ENCODE assay signal across 8 cellular contexts in the genomic region with DNA sequence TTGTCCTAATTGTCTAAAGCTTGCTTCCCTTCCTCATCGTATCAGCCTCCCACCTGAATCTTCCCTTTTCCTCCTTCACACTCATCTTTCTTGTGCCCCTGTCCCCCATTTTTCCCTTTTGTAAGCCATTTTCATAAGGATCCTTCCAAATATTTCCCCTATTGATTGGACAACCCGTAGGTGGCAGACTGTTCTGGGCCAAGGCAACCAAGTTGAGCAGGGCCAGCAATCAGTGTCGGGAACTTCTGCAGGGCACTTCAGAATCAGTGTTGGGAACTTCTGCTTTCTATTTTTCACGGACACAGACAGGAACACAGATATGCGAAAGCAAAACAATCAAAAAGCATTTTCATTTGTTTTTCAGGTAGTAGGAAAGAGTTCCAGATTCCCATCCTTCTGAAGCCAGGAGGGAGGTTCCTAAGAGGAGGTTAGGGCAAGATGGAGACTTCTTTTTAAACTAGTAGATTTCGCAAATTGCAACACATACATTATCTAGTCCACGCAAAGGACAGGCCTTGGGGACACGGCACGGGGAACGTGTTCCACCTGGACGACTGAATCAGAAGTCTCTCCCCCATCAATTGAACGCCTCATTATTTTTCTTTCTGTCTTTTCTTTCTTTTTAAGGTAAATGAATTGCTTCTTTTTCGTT. TPM values are rescaled to one million over a fixed set of nuclear protein-coding genes. Genes with fewer than 3 reads are reported as not detected.
DNase-seq lines count a peak whose midpoint lies in the region; ATAC-seq, FAIRE-seq and TF ChIP-seq lines count a peak whose summit lies in the region.

No MANE protein-coding gene starts in this region.

- peaks cover 14% of the 10 kb centered on the region; the same call in 1 of the 2 replicates for H3F3A ChIP-seq in PC-9 (ENCODE audit: insufficient read depth, low read depth)

- H4K20me1 ChIP-seq in PC-9 (ENCODE audit: insufficient read depth) = peaks cover 10% of the 10 kb centered on the region

- H3K9me2 ChIP-seq in PC-9 (ENCODE audit: insufficient read depth) = no peaks in the 10 kb centered on the region

- ATAC-seq in GM19467 (IDR thresholded peaks at IDR 0.05; ENCODE audit: unreplicated experiment) = peak; percentile 1
- no peak for ATAC-seq in central memory CD8-positive, alpha-beta T cell (replicated peaks; ENCODE audit: extremely low read depth, poor library complexity, severe bottlenecking)
- no peak for ATAC-seq in stimulated activated memory B cell treated with anti-CD40 and anti-IgM and Interleukin-4, amounts not matched to agents 10 μg/mL and 1 μg/mL and 100 μg/mL, for 72 hours
- no peak for ATAC-seq in HG02840 (IDR thresholded peaks at IDR 0.05; ENCODE audit: low FRiP score, unreplicated experiment)

- peaks cover 42% of the 10 kb centered on the region for H3K79me2 ChIP-seq in PC-9 (ENCODE audit: low read depth)

- no peaks in the 10 kb centered on the region for H3K9me3 ChIP-seq in PC-9 (ENCODE audit: insufficient read depth, low read depth)
- H3K9me3 ChIP-seq in kidney (ENCODE audit: control insufficient read depth in 1 of 2, low read length in 2 of 2) = no peaks in the 10 kb centered on the region

- POLR2A ChIA-PET in PC-9 (lab: Charles Lee; ENCODE audit: unreplicated experiment) = interaction anchor here (1.0 kb wide), 1 partner anchor 68 kb away, joined by 3 read pairs; no protein-coding TSS in a partner anchor

- H3K9me3 Mint-ChIP-seq in central memory CD8-positive, alpha-beta T cell = no peaks in the 10 kb centered on the region
- H3K9me3 Mint-ChIP-seq in stimulated activated memory B cell treated with anti-CD40 and anti-IgM and Interleukin-4, amounts not matched to agents 10 μg/mL and 1 μg/mL and 100 μg/mL, for 72 hours = no peaks in the 10 kb centered on the region

- CTCF ChIA-PET in PC-9 (lab: Charles Lee) = interaction anchor here (0.6 kb wide), 1 partner anchor 18 kb away, joined by 4 read pairs; no protein-coding TSS in a partner anchor

- TSS peak; percentile 69 for BruUV-seq in PC-9 (replicated peaks; lab: Mats Ljungman, UMichigan)

- H3K27me3 Mint-ChIP-seq in central memory CD8-positive, alpha-beta T cell = no peaks in the 10 kb centered on the region
- H3K27me3 Mint-ChIP-seq in stimulated activated memory B cell treated with anti-CD40 and anti-IgM and Interleukin-4, amounts not matched to agents 10 μg/mL and 1 μg/mL and 100 μg/mL, for 72 hours = no peaks in the 10 kb centered on the region

- H3K36me3 Mint-ChIP-seq in central memory CD8-positive, alpha-beta T cell (ENCODE audit: insufficient read depth) = peaks cover 13% of the 10 kb centered on the region
- H3K36me3 Mint-ChIP-seq in stimulated activated memory B cell treated with anti-CD40 and anti-IgM and Interleukin-4, amounts not matched to agents 10 μg/mL and 1 μg/mL and 100 μg/mL, for 72 hours = no peaks in the 10 kb centered on the region

- peaks cover 31% of the 10 kb centered on the region for H3K4me1 Mint-ChIP-seq in central memory CD8-positive, alpha-beta T cell
- peaks cover 57% of the 10 kb centered on the region for H3K4me1 Mint-ChIP-seq in stimulated activated memory B cell treated with anti-CD40 and anti-IgM and Interleukin-4, amounts not matched to agents 10 μg/mL and 1 μg/mL and 100 μg/mL, for 72 hours

- H2AFZ ChIP-seq in PC-9 = peak overlapping the region; percentile 95

- H3K27ac Mint-ChIP-seq in central memory CD8-positive, alpha-beta T cell (ENCODE audit: low read depth) = peak overlapping the region; percentile 88
- H3K27ac Mint-ChIP-seq in stimulated activated memory B cell treated with anti-CD40 and anti-IgM and Interleukin-4, amounts not matched to agents 10 μg/mL and 1 μg/mL and 100 μg/mL, for 72 hours = peak overlapping the region; percentile 85

- intact Hi-C loops in PC-9 (cut with micrococcal nuclease; ENCODE audit: unreplicated experiment) = loop anchor here (1.0 to 10.0 kb wide), 3 partner anchors 36 to 264 kb away; partner anchors contain the start of gene DCAF6
- intact Hi-C loops in kidney (cut with DNase I) = no loop called here

- no peak for FAIRE-seq in kidney (lab: Jason Lieb, UNC)

- H3K4me3 ChIP-seq in PC-9 (peak overlapping the region; percentile 74), kidney (ENCODE audit: low read length in 2 of 2) (peak overlapping the region; percentile 51 to 70)

- H3K36me3 ChIP-seq in PC-9 (ENCODE audit: low read depth) = no peaks in the 10 kb centered on the region
- H3K36me3 ChIP-seq in kidney (ENCODE audit: control insufficient read depth in 1 of 2, insufficient read depth in 2 of 2, low read length in 2 of 2) = no peaks in the 10 kb centered on the region

- peak; percentile 34 to 51 for DNase-seq in PC-9
- no peak for DNase-seq in central memory CD8-positive, alpha-beta T cell (ENCODE audit: low spot score in 2 of 2)
- DNase-seq in kidney = no peak
- DNase-seq in NCI-H2029 treated with DMSO at 0.1 percent for 48 hours (lab: John Stamatoyannopoulos, UW) = no peak

- H3K27me3 ChIP-seq in PC-9 (ENCODE audit: insufficient read depth, low read depth) = no peaks in the 10 kb centered on the region

- H3K27ac ChIP-seq in C4-2B (peak overlapping the region; percentile 98), PC-9 (peak overlapping the region; percentile 46), kidney (ENCODE audit: low read depth in 2 of 2, low read length in 2 of 2) (peak overlapping the region; percentile 68 to 84)

- peak overlapping the region; percentile 90 for H3K4me3 Mint-ChIP-seq in central memory CD8-positive, alpha-beta T cell
- H3K4me3 Mint-ChIP-seq in stimulated activated memory B cell treated with anti-CD40 and anti-IgM and Interleukin-4, amounts not matched to agents 10 μg/mL and 1 μg/mL and 100 μg/mL, for 72 hours = peak overlapping the region; percentile 88

- peak overlapping the region; percentile 95 for H3K4me2 ChIP-seq in PC-9

- H3K4me1 ChIP-seq in PC-9 (replicated peaks; ENCODE audit: insufficient read depth) (peaks cover 32% of the 10 kb centered on the region), kidney (ENCODE audit: control insufficient read depth in 1 of 2, insufficient read depth in 1 of 2, low read depth in 1 of 2, low read length in 2 of 2) (peaks cover 6 to 7% of the 10 kb centered on the region in 2 donors)

- TF ChIP-seq CTCF in C4-2B (conservative IDR thresholded peaks at IDR 0.05) = peak; percentile 78
- no peak; the same call in 1 of the 2 replicates for TF ChIP-seq CTCF in PC-9 (conservative IDR thresholded peaks at IDR 0.05)
- peak; percentile 15 for TF ChIP-seq CTCF in kidney (IDR thresholded peaks at IDR 0.05; ENCODE audit: borderline replicate concordance, extremely low read depth, insufficient read depth)

- peak overlapping the region; percentile 67 to 68 for H3K9ac ChIP-seq in kidney (ENCODE audit: low read length in 2 of 2)

RNA-seq across cellular contexts. Expression of gene MPZL1, which starts 0.7 kb away (rescaled TPM):
- total RNA-seq in PC-9 (2021) = 67.8 and 80.3 TPM in 2 replicates
- 98.3 TPM for total RNA-seq in kidney
- polyA plus RNA-seq in kidney (ENCODE audit: insufficient read depth, low read depth, low replicate concordance) = 42.1 TPM

Comparison
In these comparisons a context has a peak if more than half of its experiments do, and no peak if none do; other contexts are left out.
1. H3K27ac ChIP-seq: peak in every context shown above with its lines; median percentile 98 in C4-2B; 76 in kidney; 46 in PC-9.
2. DNase-seq: peak in PC-9 (2 of 2); none in central memory CD8-positive, alpha-beta T cell (0 of 2), kidney (single experiment) and NCI-H2029 treated with DMSO at 0.1 percent for 48 hours (single experiment).